18 cellular contexts compared by ENCODE assay signal in the genomic region with DNA sequence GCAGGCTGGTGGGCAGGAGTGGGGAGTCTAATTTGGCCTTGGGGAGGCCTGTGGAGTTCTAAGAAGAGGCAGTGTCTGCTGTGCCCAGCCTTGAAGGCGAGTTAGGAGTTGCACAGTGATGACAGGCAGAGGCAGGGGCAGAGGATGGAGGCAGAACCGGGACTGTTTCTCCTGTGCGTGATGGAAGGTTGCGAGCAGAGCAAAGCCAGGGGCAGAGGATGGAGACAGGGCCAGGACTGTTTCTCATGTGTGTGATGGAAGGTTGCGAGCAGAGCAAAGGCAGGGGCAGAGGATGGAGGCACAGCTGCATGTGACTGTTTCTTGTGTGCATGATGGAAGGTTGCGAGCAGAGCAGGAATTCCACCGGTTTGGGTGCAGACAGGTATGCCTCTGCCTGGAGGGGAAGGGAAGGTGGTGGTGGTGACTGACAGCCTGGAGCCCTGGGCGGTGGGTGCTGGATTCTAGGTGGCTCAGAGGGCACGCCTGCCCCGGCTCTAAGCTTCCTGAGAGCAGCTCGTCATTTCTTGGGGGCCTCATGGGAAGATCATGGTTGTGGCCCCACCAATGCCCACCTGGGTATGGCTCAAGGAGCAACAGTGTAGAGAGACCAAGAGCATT. TPM values are rescaled to one million over a fixed set of nuclear protein-coding genes. Genes with fewer than 3 reads are reported as not detected.
A peak's percentile ranks its signal among the peaks of the same experiment; 100 is the strongest.
DNase-seq lines count a peak whose midpoint lies in the region; ATAC-seq, FAIRE-seq and TF ChIP-seq lines count a peak whose summit lies in the region.
"Had no signal": no experiment of that assay in that cellular context is flagged by ENCODE, and none has a peak within 500 bp of the region (broad histone marks: within the 10 kb centered on the region; RNA-seq: fewer than 3 reads in every experiment).

No MANE protein-coding gene starts in this region.

- no peaks in the 10 kb centered on the region for H3K79me2 ChIP-seq in neural progenitor cell (ENCODE audit: low read depth)

- H3K27ac ChIP-seq in A549 (no peak overlapping the region), RWPE1 (peak overlapping the region; percentile 59), neural progenitor cell (no peak overlapping the region)
- H3K27ac ChIP-seq: BLaER1, KMS-11, SJCRH30 had no signal

- no peak overlapping the region for H3K4me2 ChIP-seq in A549
- no peak overlapping the region for H3K4me2 ChIP-seq in neural progenitor cell
- H3K4me2 ChIP-seq: BLaER1, KMS-11 had no signal

- no peak for TF ChIP-seq RAD21 in A549 (conservative IDR thresholded peaks at IDR 0.05 in 1 of 2, IDR thresholded peaks at IDR 0.05 in 1 of 2)

- H3F3A ChIP-seq in neural progenitor cell (ENCODE audit: low read depth): no peaks in the 10 kb centered on the region

- no peak for DNase-seq in A549 (ENCODE audit: low read depth in 1 of 2, low spot score in 1 of 2)
- DNase-seq in RWPE1 (ENCODE audit: low spot score): no peak
- DNase-seq in bronchial epithelial cell (ENCODE audit: low read depth): no peak
- DNase-seq in neural progenitor cell (ENCODE audit: low spot score): no peak
- DNase-seq in NCI-H524 (lab: John Stamatoyannopoulos, UW): no peak
- no peak for DNase-seq in medulla oblongata (ENCODE audit: extremely low spot score)
- DNase-seq in SW 1271 (lab: John Stamatoyannopoulos, UW): no peak
- DNase-seq: Calu3, GF-D8, GOT3, MV-4-11, NCI-H1694 treated with DMSO at 0.1 percent for 48 hours, NCI-H774, SJCRH30 had no signal

- H3K4me1 Mint-ChIP-seq in neural progenitor cell: peaks cover 4% of the 10 kb centered on the region

- 82% methylated on average over 11 of the region's 11 CpGs for WGBS in A549 (ENCODE audit: missing lambda C conversion rate)

- ATAC-seq in A549: peak; percentile 26 to 34; a peak in 4 of 6 replicates

- peaks cover 12% of the 10 kb centered on the region for H3K27me3 Mint-ChIP-seq in neural progenitor cell (ENCODE audit: insufficient read depth, low read depth)

- H3K36me3 ChIP-seq in bronchial epithelial cell (ENCODE audit: control insufficient read depth, insufficient read depth, low read length): peaks cover 3% of the 10 kb centered on the region
- H3K36me3 ChIP-seq in neural progenitor cell: no peaks in the 10 kb centered on the region
- H3K36me3 ChIP-seq: SJCRH30 had no signal

- H3K27me3 ChIP-seq in bronchial epithelial cell (ENCODE audit: control insufficient read depth, insufficient read depth, low read length) (no peaks in the 10 kb centered on the region), neural progenitor cell (no peaks in the 10 kb centered on the region)
- H3K27me3 ChIP-seq: BLaER1, SJCRH30 had no signal

- H3K27ac Mint-ChIP-seq in neural progenitor cell: no peak overlapping the region

- no peak for FAIRE-seq in A549 (lab: Jason Lieb, UNC)
- FAIRE-seq in bronchial epithelial cell (lab: Jason Lieb, UNC): peak; percentile 23
- FAIRE-seq: GM19239 had no signal

- TF ChIP-seq EP300 in A549 (IDR thresholded peaks at IDR 0.05): no peak

- POLR2A ChIA-PET in A549 (lab: Yijun Ruan, JAX) (no interaction called here), RWPE1 (lab: Yijun Ruan, JAX; ENCODE audit: low non-redundant PET) (no interaction called here)

- peaks cover 3% of the 10 kb centered on the region for H3K9me3 Mint-ChIP-seq in neural progenitor cell
- H3K9me3 Mint-ChIP-seq: CD4-positive, alpha-beta memory T cell had no signal

- no peaks in the 10 kb centered on the region for H3K9me3 ChIP-seq in A549
- H3K9me3 ChIP-seq in neural progenitor cell (ENCODE audit: low read depth): no peaks in the 10 kb centered on the region
- H3K9me3 ChIP-seq: SJCRH30 had no signal

- H3K4me3 ChIP-seq in A549: no peak overlapping the region
- no peak overlapping the region for H3K4me3 ChIP-seq in bronchial epithelial cell (ENCODE audit: low read depth, low read length)
- H3K4me3 ChIP-seq in neural progenitor cell: no peak overlapping the region
- H3K4me3 ChIP-seq: BLaER1, SJCRH30 had no signal

- no peak overlapping the region for H3K9ac ChIP-seq in neural progenitor cell
- H3K9ac ChIP-seq: BLaER1, KMS-11 had no signal

- no peaks in the 10 kb centered on the region for H3K4me1 ChIP-seq in A549
- no peaks in the 10 kb centered on the region for H3K4me1 ChIP-seq in neural progenitor cell
- H3K4me1 ChIP-seq: SJCRH30 had no signal

- H2AFZ ChIP-seq in neural progenitor cell (replicated peaks): no peak overlapping the region

- CTCF ChIA-PET in A549 (lab: Yijun Ruan, JAX) (interaction anchor here (1.1 kb wide), 1 partner anchor 16 kb away, joined by 4 read pairs; a partner anchor contains a TSS), RWPE1 (lab: Yijun Ruan, JAX) (no interaction called here)

- no peaks in the 10 kb centered on the region for H4K20me1 ChIP-seq in neural progenitor cell (ENCODE audit: low read depth)
- H4K20me1 ChIP-seq: BLaER1 had no signal

- peak overlapping the region; percentile 28 for H3K4me3 Mint-ChIP-seq in neural progenitor cell
- H3K4me3 Mint-ChIP-seq: CD4-positive, alpha-beta memory T cell had no signal

- TF ChIP-seq CTCF in A549 (IDR thresholded peaks at IDR 0.05) (no peak), RWPE1 (conservative IDR thresholded peaks at IDR 0.05; ENCODE audit: low read depth) (no peak), bronchial epithelial cell (IDR thresholded peaks at IDR 0.05; ENCODE audit: insufficient read depth, low read length, severe bottlenecking) (no peak), neural progenitor cell (IDR thresholded peaks at IDR 0.05) (no peak)

- TF ChIP-seq POLR2A in A549 (IDR thresholded peaks at IDR 0.05; ENCODE audit: low read length): no peak

- peaks cover 25% of the 10 kb centered on the region for H3K36me3 Mint-ChIP-seq in neural progenitor cell
- H3K36me3 Mint-ChIP-seq: CD4-positive, alpha-beta memory T cell had no signal

TF ChIP-seq in A549, 52 proteins besides CTCF, POLR2A, EP300 and RAD21:
- no peak for TF ChIP-seq NPAS2 (CRISPR knock-in tag; IDR thresholded peaks at IDR 0.05; ENCODE audit: borderline replicate concordance)
- TF ChIP-seq NR3C1 (IDR thresholded peaks at IDR 0.05): no peak
- no peak for TF ChIP-seq KDM1A (IDR thresholded peaks at IDR 0.05; ENCODE audit: low read depth)
- no peak for TF ChIP-seq JUN (IDR thresholded peaks at IDR 0.05)
- no peak for TF ChIP-seq FOSL2 (IDR thresholded peaks at IDR 0.05)
- no peak for TF ChIP-seq FOSL2 (CRISPR knock-in tag; IDR thresholded peaks at IDR 0.05)
TF ChIP-seq in A549: peak in this region for 0.

RNA-seq across cellular contexts. Expression of a gene that starts 8.7 kb away (rescaled TPM):
- polyA plus RNA-seq in A549 (2011; rRNA removed): 5.1 and 5.3 TPM in 2 replicates
- polyA plus RNA-seq in A549 (2012; cell fraction: cytosol; rRNA removed): 27.5 and 33.3 TPM in 2 replicates
- polyA plus RNA-seq in A549 (2012; cell fraction: nucleus; rRNA removed): 143 and 178 TPM in 2 replicates
- polyA plus RNA-seq in A549 (2017; fragmentation: RNase III; extraction: RNeasy Plus Mini Kit Qiagen cat#74134 plus additional on column Dnase treatment): 20.4 to 28.0 TPM (median 27.5 TPM) in 3 replicates
- 2.2 and 2.6 TPM in 2 replicates for polyA minus RNA-seq in A549 (2011; rRNA and poly(A)+ RNA removed)
- 10.8 and 11.4 TPM in 2 replicates for total RNA-seq in bronchial epithelial cell
- 16.4 and 110 TPM in 2 replicates for total RNA-seq in neural progenitor cell (ENCODE audit: low replicate concordance)
- polyA plus RNA-seq: CD4-positive, alpha-beta memory T cell had no signal

RNA-seq across cellular contexts. Expression of a gene that starts 16.0 kb away (rescaled TPM):
- polyA plus RNA-seq in A549 (2011; rRNA removed) (12.1 and 13.9 TPM in 2 replicates), A549 (2017; fragmentation: RNase III; extraction: RNeasy Plus Mini Kit Qiagen cat#74134 plus additional on column Dnase treatment) (22.3 to 25.9 TPM (median 23.4 TPM) in 3 replicates)
- 29.6 and 41.7 TPM in 2 replicates for polyA plus RNA-seq in A549 (2012; cell fraction: cytosol; rRNA removed)
- 51.5 and 77.9 TPM in 2 replicates for polyA plus RNA-seq in A549 (2012; cell fraction: nucleus; rRNA removed)
- 21.8 and 27.1 TPM in 2 replicates for polyA minus RNA-seq in A549 (2011; rRNA and poly(A)+ RNA removed)
- total RNA-seq in bronchial epithelial cell (231 and 328 TPM in 2 replicates), neural progenitor cell (ENCODE audit: low replicate concordance) (6.5 and 8.5 TPM in 2 replicates)
- total RNA-seq: CD4-positive, alpha-beta memory T cell; SJCRH30 had no signal

RNA-seq across cellular contexts. Expression of a gene that starts 36.8 kb away (rescaled TPM):
- polyA plus RNA-seq in A549 (2011; rRNA removed) (27.7 and 27.8 TPM in 2 replicates), A549 (2017; fragmentation: RNase III; extraction: RNeasy Plus Mini Kit Qiagen cat#74134 plus additional on column Dnase treatment) (56.6 to 66.4 TPM (median 58.6 TPM) in 3 replicates)
- polyA plus RNA-seq in A549 (2012; cell fraction: cytosol; rRNA removed): 72.5 and 84.6 TPM in 2 replicates
- 85.6 and 86.4 TPM in 2 replicates for polyA plus RNA-seq in A549 (2012; cell fraction: nucleus; rRNA removed)
- 5.3 and 13.2 TPM in 2 replicates for polyA minus RNA-seq in A549 (2011; rRNA and poly(A)+ RNA removed)
- total RNA-seq in bronchial epithelial cell (15.9 and 24.7 TPM in 2 replicates), neural progenitor cell (ENCODE audit: low replicate concordance) (5.4 and 8.4 TPM in 2 replicates)
- total RNA-seq: SJCRH30 had no signal

RNA-seq across cellular contexts. Expression of a gene that starts 57.3 kb away (rescaled TPM):
- polyA plus RNA-seq in A549 (2011; rRNA removed) (8.6 and 10.8 TPM in 2 replicates), A549 (2017; fragmentation: RNase III; extraction: RNeasy Plus Mini Kit Qiagen cat#74134 plus additional on column Dnase treatment) (8.3 to 13.5 TPM (median 11.3 TPM) in 3 replicates)
- polyA plus RNA-seq in A549 (2012; cell fraction: cytosol; rRNA removed): 8.4 and 9.0 TPM in 2 replicates
- polyA plus RNA-seq in A549 (2012; cell fraction: nucleus; rRNA removed): 5.0 and 5.5 TPM in 2 replicates
- 15.9 and 20.7 TPM in 2 replicates for polyA minus RNA-seq in A549 (2011; rRNA and poly(A)+ RNA removed)
- total RNA-seq in bronchial epithelial cell (4.5 and 14.5 TPM in 2 replicates), neural progenitor cell (ENCODE audit: low replicate concordance) (19.8 and 61.7 TPM in 2 replicates)

Comparison
In these comparisons a context has a peak if more than half of its experiments do, and no peak if none do; other contexts are left out.
1. RNA of a gene that starts 16.0 kb away (total RNA-seq): 231 to 328 TPM in bronchial epithelial cell; 6.5 to 8.5 TPM in neural progenitor cell; every median in the first group is over 10 times any median in the second.